In the genomic region with DNA sequence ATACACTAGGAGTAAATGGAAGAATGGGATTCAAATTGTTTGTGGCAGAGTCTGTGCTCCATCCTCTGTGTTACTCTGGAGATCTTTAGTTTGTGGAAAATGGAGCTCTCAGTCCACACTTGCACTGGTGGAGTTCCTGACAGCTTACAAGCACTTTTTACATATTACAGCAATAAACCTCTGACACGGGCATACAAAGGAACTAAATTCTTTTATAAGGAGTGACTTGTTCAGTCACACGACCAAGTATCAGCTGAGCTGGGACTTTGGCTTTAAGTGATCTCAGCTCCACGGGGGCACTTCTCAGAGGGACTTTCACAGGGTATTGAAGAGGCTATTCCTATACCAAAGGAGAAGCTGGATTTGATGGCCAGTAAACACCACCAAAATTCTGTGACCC, we compare ENCODE assay signal across 20 cellular contexts.
DNase-seq lines count a peak whose midpoint lies in the region; ATAC-seq, FAIRE-seq and TF ChIP-seq lines count a peak whose summit lies in the region.
"Had no signal": no experiment of that assay in that cellular context is flagged by ENCODE, and none has a peak within 500 bp of the region (broad histone marks: within the 10 kb centered on the region; RNA-seq: fewer than 3 reads in every experiment).

No MANE protein-coding gene starts in this region.

- no peak for FAIRE-seq in small intestine (lab: Jason Lieb, UNC)
- FAIRE-seq: A549, GM12892 had no signal

- 1 to 37% (median 19%) methylated on average over 3 of the region's 3 CpGs for WGBS in small intestine, 3 donors

- H3K4me3 ChIP-seq in small intestine (ENCODE audit: low read depth in 1 of 2, low read length in 2 of 2): no peak overlapping the region
- H3K4me3 ChIP-seq in H7 (ENCODE audit: insufficient read depth, low read depth, low read length): no peak overlapping the region
- H3K4me3 ChIP-seq: A549, MG63, right lobe of liver, thyroid gland had no signal

- H3K36me3 ChIP-seq in small intestine (ENCODE audit: control insufficient read depth in 2 of 2, insufficient read depth in 2 of 2, low read length in 2 of 2) (no peaks in the 10 kb centered on the region), H7 (replicated peaks; ENCODE audit: control insufficient read depth, insufficient read depth, low read length) (no peaks in the 10 kb centered on the region)
- H3K36me3 ChIP-seq: MG63, right lobe of liver, thyroid gland had no signal

- no peak overlapping the region for H3K27ac ChIP-seq in small intestine (ENCODE audit: low read depth in 1 of 2, low read length in 1 of 2)
- H3K27ac ChIP-seq: foreskin keratinocyte, right lobe of liver, thyroid gland had no signal

- peak; percentile 5 to 27 for DNase-seq in NCI-H187 (lab: John Stamatoyannopoulos, UW)
- DNase-seq in NCI-H187 treated with DMSO at 0.1 percent for 48 hours (lab: John Stamatoyannopoulos, UW): no peak
- DNase-seq in medulla oblongata (ENCODE audit: extremely low spot score): peak; percentile 8
- peak; percentile 13 for DNase-seq in small intestine
- no peak for DNase-seq in kidney glomerular epithelial cell (lab: John Stamatoyannopoulos, UW)
- DNase-seq in H7: no peak
- DNase-seq in activated CD4-positive, alpha-beta T cell treated with anti-CD3 and anti-CD28 coated beads for 1 hour: no peak
- DNase-seq: activated CD4-positive, alpha-beta T cell treated with anti-CD3 and anti-CD28 coated beads, Interleukin-2, amount 10 ng/mL, durations not matched to agents 7 days and 5 days; CD4-positive, alpha-beta memory T cell; effector memory CD8-positive, alpha-beta T cell; foreskin keratinocyte; MG63; naive thymus-derived CD8-positive, alpha-beta T cell; PC-3; right lobe of liver; stimulated activated CD4-positive, alpha-beta T cell treated with anti-CD3 and anti-CD28 coated beads, Interleukin-4, amount 100 ng/mL, for 4 hours; thyroid gland had no signal

- peak; percentile 32 for ATAC-seq in SK-N-SH treated with all-trans-retinoic acid at 6 μM for 48 hours
- ATAC-seq: A549; effector memory CD8-positive, alpha-beta T cell; foreskin keratinocyte; naive thymus-derived CD8-positive, alpha-beta T cell; right lobe of liver had no signal

- no peaks in the 10 kb centered on the region for H3K9me3 ChIP-seq in small intestine (ENCODE audit: control insufficient read depth, low read depth)
- H3K9me3 ChIP-seq: A549, MG63, right lobe of liver, thyroid gland had no signal

- H3K4me1 ChIP-seq in small intestine (ENCODE audit: control insufficient read depth in 2 of 2, insufficient read depth in 1 of 2, low read depth in 1 of 2, low read length in 1 of 2): no peaks in the 10 kb centered on the region
- H3K4me1 ChIP-seq: right lobe of liver, thyroid gland had no signal

- H3K27me3 ChIP-seq in small intestine (ENCODE audit: control insufficient read depth in 2 of 2, insufficient read depth in 2 of 2, low read length in 2 of 2): no peaks in the 10 kb centered on the region
- no peaks in the 10 kb centered on the region for H3K27me3 ChIP-seq in H7 (ENCODE audit: control insufficient read depth, insufficient read depth, low read length)
- H3K27me3 ChIP-seq: foreskin keratinocyte, MG63, right lobe of liver, thyroid gland had no signal

TF ChIP-seq in SK-N-SH treated with all-trans-retinoic acid at 6 μM for 48 hours, 23 proteins besides CTCF, POLR2A, EP300 and RAD21:
- TF ChIP-seq GLIS3 (CRISPR knock-in tag; IDR thresholded peaks at IDR 0.05) (no peak), ZNF565 (CRISPR knock-in tag; conservative IDR thresholded peaks at IDR 0.05; ENCODE audit: low read depth) (no peak), ZFP30 (CRISPR knock-in tag; IDR thresholded peaks at IDR 0.05) (no peak), TCF4 (CRISPR knock-in tag; IDR thresholded peaks at IDR 0.05; ENCODE audit: borderline replicate concordance) (no peak), SNAI2 (CRISPR knock-in tag; IDR thresholded peaks at IDR 0.05) (no peak), PPARA (CRISPR knock-in tag; IDR thresholded peaks at IDR 0.05; ENCODE audit: borderline replicate concordance) (no peak), ZFP3 (CRISPR knock-in tag; IDR thresholded peaks at IDR 0.05) (no peak), BACH2 (CRISPR knock-in tag; IDR thresholded peaks at IDR 0.05; ENCODE audit: borderline replicate concordance) (no peak), CSDC2 (CRISPR knock-in tag; IDR thresholded peaks at IDR 0.05) (no peak), ESRRG (CRISPR knock-in tag; IDR thresholded peaks at IDR 0.05) (no peak)
- TF ChIP-seq, protein P1, sequence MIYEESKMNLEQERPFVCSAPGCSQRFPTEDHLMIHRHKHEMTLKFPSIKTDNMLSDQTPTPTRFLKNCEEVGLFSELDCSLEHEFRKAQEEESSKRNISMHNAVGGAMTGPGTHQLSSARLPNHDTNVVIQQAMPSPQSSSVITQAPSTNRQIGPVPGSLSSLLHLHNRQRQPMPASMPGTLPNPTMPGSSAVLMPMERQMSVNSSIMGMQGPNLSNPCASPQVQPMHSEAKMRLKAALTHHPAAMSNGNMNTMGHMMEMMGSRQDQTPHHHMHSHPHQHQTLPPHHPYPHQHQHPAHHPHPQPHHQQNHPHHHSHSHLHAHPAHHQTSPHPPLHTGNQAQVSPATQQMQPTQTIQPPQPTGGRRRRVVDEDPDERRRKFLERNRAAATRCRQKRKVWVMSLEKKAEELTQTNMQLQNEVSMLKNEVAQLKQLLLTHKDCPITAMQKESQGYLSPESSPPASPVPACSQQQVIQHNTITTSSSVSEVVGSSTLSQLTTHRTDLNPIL (CRISPR knock-in tag; IDR thresholded peaks at IDR 0.05; ENCODE audit: low read depth): no peak
- TF ChIP-seq, protein P2, sequence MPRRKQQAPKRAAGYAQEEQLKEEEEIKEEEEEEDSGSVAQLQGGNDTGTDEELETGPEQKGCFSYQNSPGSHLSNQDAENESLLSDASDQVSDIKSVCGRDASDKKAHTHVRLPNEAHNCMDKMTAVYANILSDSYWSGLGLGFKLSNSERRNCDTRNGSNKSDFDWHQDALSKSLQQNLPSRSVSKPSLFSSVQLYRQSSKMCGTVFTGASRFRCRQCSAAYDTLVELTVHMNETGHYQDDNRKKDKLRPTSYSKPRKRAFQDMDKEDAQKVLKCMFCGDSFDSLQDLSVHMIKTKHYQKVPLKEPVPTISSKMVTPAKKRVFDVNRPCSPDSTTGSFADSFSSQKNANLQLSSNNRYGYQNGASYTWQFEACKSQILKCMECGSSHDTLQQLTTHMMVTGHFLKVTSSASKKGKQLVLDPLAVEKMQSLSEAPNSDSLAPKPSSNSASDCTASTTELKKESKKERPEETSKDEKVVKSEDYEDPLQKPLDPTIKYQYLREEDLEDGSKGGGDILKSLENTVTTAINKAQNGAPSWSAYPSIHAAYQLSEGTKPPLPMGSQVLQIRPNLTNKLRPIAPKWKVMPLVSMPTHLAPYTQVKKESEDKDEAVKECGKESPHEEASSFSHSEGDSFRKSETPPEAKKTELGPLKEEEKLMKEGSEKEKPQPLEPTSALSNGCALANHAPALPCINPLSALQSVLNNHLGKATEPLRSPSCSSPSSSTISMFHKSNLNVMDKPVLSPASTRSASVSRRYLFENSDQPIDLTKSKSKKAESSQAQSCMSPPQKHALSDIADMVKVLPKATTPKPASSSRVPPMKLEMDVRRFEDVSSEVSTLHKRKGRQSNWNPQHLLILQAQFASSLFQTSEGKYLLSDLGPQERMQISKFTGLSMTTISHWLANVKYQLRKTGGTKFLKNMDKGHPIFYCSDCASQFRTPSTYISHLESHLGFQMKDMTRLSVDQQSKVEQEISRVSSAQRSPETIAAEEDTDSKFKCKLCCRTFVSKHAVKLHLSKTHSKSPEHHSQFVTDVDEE (CRISPR knock-in tag; IDR thresholded peaks at IDR 0.05): no peak
- TF ChIP-seq, protein P3, sequence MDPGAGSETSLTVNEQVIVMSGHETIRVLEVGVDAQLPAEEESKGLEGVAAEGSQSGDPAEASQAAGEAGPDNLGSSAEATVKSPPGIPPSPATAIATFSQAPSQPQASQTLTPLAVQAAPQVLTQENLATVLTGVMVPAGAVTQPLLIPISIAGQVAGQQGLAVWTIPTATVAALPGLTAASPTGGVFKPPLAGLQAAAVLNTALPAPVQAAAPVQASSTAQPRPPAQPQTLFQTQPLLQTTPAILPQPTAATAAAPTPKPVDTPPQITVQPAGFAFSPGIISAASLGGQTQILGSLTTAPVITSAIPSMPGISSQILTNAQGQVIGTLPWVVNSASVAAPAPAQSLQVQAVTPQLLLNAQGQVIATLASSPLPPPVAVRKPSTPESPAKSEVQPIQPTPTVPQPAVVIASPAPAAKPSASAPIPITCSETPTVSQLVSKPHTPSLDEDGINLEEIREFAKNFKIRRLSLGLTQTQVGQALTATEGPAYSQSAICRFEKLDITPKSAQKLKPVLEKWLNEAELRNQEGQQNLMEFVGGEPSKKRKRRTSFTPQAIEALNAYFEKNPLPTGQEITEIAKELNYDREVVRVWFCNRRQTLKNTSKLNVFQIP (CRISPR knock-in tag; IDR thresholded peaks at IDR 0.05; ENCODE audit: borderline replicate concordance, low read depth): no peak
TF ChIP-seq in SK-N-SH treated with all-trans-retinoic acid at 6 μM for 48 hours: peak in this region for 0.

Comparison
In these comparisons a context has a peak if more than half of its experiments do, and no peak if none do; other contexts are left out.
1. DNase-seq: peak in NCI-H187 (2 of 2), medulla oblongata (single experiment) and small intestine (single experiment); none in NCI-H187 treated with DMSO at 0.1 percent for 48 hours (single experiment), kidney glomerular epithelial cell (single experiment), H7 (single experiment) and activated CD4-positive, alpha-beta T cell treated with anti-CD3 and anti-CD28 coated beads for 1 hour (single experiment).